ENCODE assay signal across 7 cellular contexts in genomic region chr4:187491421-187491820, GRCh38.
"Had no signal": no experiment of that assay in that cellular context is flagged by ENCODE, and none has a peak within 500 bp of the region (broad histone marks: within the 10 kb centered on the region; RNA-seq: fewer than 3 reads in every experiment).

No MANE protein-coding gene starts in this region.

- DNase-seq: H9, HCEC 1CT had no signal

- ATAC-seq: GM23338, K562 had no signal

- FAIRE-seq: H1, H54, HTR-8/SVneo, K562 had no signal

- H3K4me3 ChIP-seq: GM23338, K562 had no signal
